Comparison of ENCODE assay signal across 13 cellular contexts in genomic region chr6:129647044-129647443, GRCh38.
A peak's percentile ranks its signal among the peaks of the same experiment; 100 is the strongest.
DNase-seq lines count a peak whose midpoint lies in the region; ATAC-seq, FAIRE-seq and TF ChIP-seq lines count a peak whose summit lies in the region.
"Had no signal": no experiment of that assay in that cellular context is flagged by ENCODE, and none has a peak within 500 bp of the region (broad histone marks: within the 10 kb centered on the region; RNA-seq: fewer than 3 reads in every experiment).

No MANE protein-coding gene starts in this region.

- FAIRE-seq in GM12878 (lab: Jason Lieb, UNC), result no peak

- no peak for TF ChIP-seq EP300 in GM12878 (IDR thresholded peaks at IDR 0.05; ENCODE audit: borderline replicate concordance in 1 of 2, control insufficient read depth in 1 of 2, low read depth in 2 of 2, low read length in 2 of 2)

- TF ChIP-seq CTCF in A673 (conservative IDR thresholded peaks at IDR 0.05; ENCODE audit: low read depth, low read length) (no peak), GM12878 (IDR thresholded peaks at IDR 0.05 in 2 of 3, conservative IDR thresholded peaks at IDR 0.05 in 1 of 3; ENCODE audit: control insufficient read depth in 2 of 3, extremely low read depth in 1 of 3, insufficient read depth in 1 of 3, low read depth in 3 of 3, low read length in 3 of 3) (no peak)

- POLR2A ChIA-PET in A673 (lab: Charles Lee; ENCODE audit: low non-redundant PET) (no interaction called here), GM12878 (lab: Charles Lee) (interaction anchor here (1.0 to 3.4 kb wide), 2 partner anchors 14 to 62 kb away, joined by 3 to 17 read pairs; partner anchors contain the start of gene ARHGAP18)

- no peaks in the 10 kb centered on the region for H4K20me1 ChIP-seq in GM12878 (ENCODE audit: control insufficient read depth, insufficient read depth)

- ATAC-seq in GM21367 (IDR thresholded peaks at IDR 0.05; ENCODE audit: unreplicated experiment), result peak; percentile 31
- peak; percentile 6 for ATAC-seq in HG03039 (IDR thresholded peaks at IDR 0.05; ENCODE audit: unreplicated experiment)
- ATAC-seq in GM12878, result peak; percentile 76
- ATAC-seq: stimulated activated effector memory CD8-positive, alpha-beta T cell treated with anti-CD3 and anti-CD28 coated beads, Interleukin-12 subunit alpha, Interleukin-12 subunit beta, amount 100 ng/mL, for 72 hours had no signal

- WGBS in GM12878 (ENCODE audit: insufficient coverage, insufficient replicate concordance, low lambda C conversion rate, missing lambda C conversion rate), result 100% methylated on average over 2 of the region's 2 CpGs

- intact Hi-C loops in A673 (cut with micrococcal nuclease; ENCODE audit: unreplicated experiment) (no loop called here), GM12878 (cut with micrococcal nuclease; ENCODE audit: unreplicated experiment) (loop anchor here (2.0 to 5.0 kb wide), 2 partner anchors 24 to 40 kb away; no protein-coding TSS in a partner anchor)

- H3K36me3 ChIP-seq in A673 (ENCODE audit: insufficient read depth, low read length, poor library complexity, severe bottlenecking) (no peaks in the 10 kb centered on the region), GM12878 (ENCODE audit: control insufficient read depth in 2 of 2, insufficient read depth in 2 of 2, low read length in 1 of 2) (peaks cover 0 to 2% of the 10 kb centered on the region in 2 experiments; a peak in 1 of 4 replicates)

- H3K9me3 ChIP-seq in A673 (ENCODE audit: low read depth, low read length, poor library complexity, severe bottlenecking), result no peaks in the 10 kb centered on the region
- peaks cover 4% of the 10 kb centered on the region for H3K9me3 ChIP-seq in GM12878 (replicated peaks; ENCODE audit: control insufficient read depth, insufficient read depth, low read length)

- DNase-seq in A673 (ENCODE audit: low spot score), result no peak
- DNase-seq in GM12878 (ENCODE audit: low read depth, low spot score), result no peak
- no peak for DNase-seq in GOT3 (lab: John Stamatoyannopoulos, UW)
- DNase-seq in COR-L47 (lab: John Stamatoyannopoulos, UW), result no peak
- DNase-seq in kidney glomerular epithelial cell (lab: John Stamatoyannopoulos, UW), result no peak
- no peak for DNase-seq in amygdala (lab: John Stamatoyannopoulos, UW)
- DNase-seq: activated CD4-positive, alpha-beta T cell treated with anti-CD3 and anti-CD28 coated beads, Interleukin-2, amount 10 ng/mL, durations not matched to agents 24 days and 14 days; amniotic stem cell; NCI-H1092 treated with DMSO at 0.1 percent for 48 hours had no signal

- TF ChIP-seq RAD21 in GM12878 (IDR thresholded peaks at IDR 0.05; ENCODE audit: insufficient read depth, low read depth, low read length), result no peak

- no peaks in the 10 kb centered on the region for H3K27me3 ChIP-seq in A673 (replicated peaks; ENCODE audit: insufficient read depth, low read depth, low read length, poor library complexity)
- no peaks in the 10 kb centered on the region for H3K27me3 ChIP-seq in GM12878 (replicated peaks in 1 of 2; ENCODE audit: control insufficient read depth in 2 of 2, insufficient read depth in 2 of 2, low read length in 1 of 2)

- peak overlapping the region; percentile 66 for H3K4me2 ChIP-seq in GM12878 (ENCODE audit: control insufficient read depth, insufficient read depth)

- RAD21 ChIA-PET in GM12878 (lab: Charles Lee; ENCODE audit: unreplicated experiment), result interaction anchor here (0.8 to 4.6 kb wide), 7 partner anchors 16 to 83 kb away, joined by 3 to 24 read pairs (median 5); partner anchors contain the start of gene ARHGAP18

- in situ Hi-C loops in GM12878 (cut with MboI), result no loop called here

- H3K27ac ChIP-seq in A673 (ENCODE audit: low read depth, low read length, poor library complexity, severe bottlenecking) (peak overlapping the region; percentile 8), GM12878 (ENCODE audit: control insufficient read depth, insufficient read depth) (peak overlapping the region; percentile 65)

- TF ChIP-seq POLR2A in GM12878 (IDR thresholded peaks at IDR 0.05; ENCODE audit: low read depth, low read length), result no peak

- SMC1A ChIA-PET in GM12878 (lab: Charles Lee; ENCODE audit: uncharacterized antibody, unreplicated experiment), result interaction anchor here (1.4 to 9.8 kb wide), 11 partner anchors 10 to 101 kb away, joined by 3 to 72 read pairs (median 7); no protein-coding TSS in a partner anchor

- no peak overlapping the region for H3K4me3 ChIP-seq in A673 (ENCODE audit: low read depth, low read length, poor library complexity, severe bottlenecking)
- H3K4me3 ChIP-seq in GM12878, result no peak overlapping the region
- H3K4me3 ChIP-seq: smooth muscle cell had no signal

- H2AFZ ChIP-seq in GM12878 (ENCODE audit: control insufficient read depth, low read depth, low read length), result no peak overlapping the region

- H3K9ac ChIP-seq in GM12878 (ENCODE audit: control insufficient read depth, insufficient read depth, low read length), result peak overlapping the region; percentile 34; the same call in 1 of the 2 replicates

- H3K4me1 ChIP-seq in A673 (ENCODE audit: insufficient read depth, low read length, poor library complexity, severe bottlenecking) (peaks cover 35% of the 10 kb centered on the region), GM12878 (ENCODE audit: control insufficient read depth, insufficient read depth, low read length) (peaks cover 46% of the 10 kb centered on the region)

- H3K79me2 ChIP-seq in GM12878 (ENCODE audit: control insufficient read depth, insufficient read depth, low read length), result peaks cover 59% of the 10 kb centered on the region

- BruUV-seq in A673 (replicated peaks; lab: Mats Ljungman, UMichigan), result no TSS peak
- BruUV-seq in GM12878 (replicated peaks; lab: Mats Ljungman, UMichigan), result no TSS peak

- CTCF ChIA-PET in A673 (lab: Charles Lee) (no interaction called here), GM12878 (lab: Yijun Ruan, JAX) (interaction anchor here (1.2 to 1.5 kb wide), 2 partner anchors 24 to 25 kb away, joined by 4 to 7 read pairs; no protein-coding TSS in a partner anchor)

TF ChIP-seq in GM12878, 131 proteins besides CTCF, POLR2A, EP300 and RAD21:
- no peak for TF ChIP-seq ZNF207 (IDR thresholded peaks at IDR 0.05; ENCODE audit: borderline replicate concordance)
- TF ChIP-seq IKZF2 (IDR thresholded peaks at IDR 0.05), result 0 out of 4 replicates have a peak, but pooled peaks of 1 of the 2 experiments have one; percentile 6
- 0 out of 2 replicates have a peak, but pooled peaks have one; percentile 10 for TF ChIP-seq NBN (IDR thresholded peaks at IDR 0.05)
- TF ChIP-seq HDGF (IDR thresholded peaks at IDR 0.05), result 0 out of 2 replicates have a peak, but pooled peaks have one; percentile 53

Comparison
In these comparisons a context has a peak if more than half of its experiments do, and no peak if none do; other contexts are left out.
1. ATAC-seq: peak in every context shown above with its lines; median percentile 76 in GM12878; 31 in GM21367; 6 in HG03039.